Comparison of ENCODE assay signal across 10 cellular contexts in the genomic region with DNA sequence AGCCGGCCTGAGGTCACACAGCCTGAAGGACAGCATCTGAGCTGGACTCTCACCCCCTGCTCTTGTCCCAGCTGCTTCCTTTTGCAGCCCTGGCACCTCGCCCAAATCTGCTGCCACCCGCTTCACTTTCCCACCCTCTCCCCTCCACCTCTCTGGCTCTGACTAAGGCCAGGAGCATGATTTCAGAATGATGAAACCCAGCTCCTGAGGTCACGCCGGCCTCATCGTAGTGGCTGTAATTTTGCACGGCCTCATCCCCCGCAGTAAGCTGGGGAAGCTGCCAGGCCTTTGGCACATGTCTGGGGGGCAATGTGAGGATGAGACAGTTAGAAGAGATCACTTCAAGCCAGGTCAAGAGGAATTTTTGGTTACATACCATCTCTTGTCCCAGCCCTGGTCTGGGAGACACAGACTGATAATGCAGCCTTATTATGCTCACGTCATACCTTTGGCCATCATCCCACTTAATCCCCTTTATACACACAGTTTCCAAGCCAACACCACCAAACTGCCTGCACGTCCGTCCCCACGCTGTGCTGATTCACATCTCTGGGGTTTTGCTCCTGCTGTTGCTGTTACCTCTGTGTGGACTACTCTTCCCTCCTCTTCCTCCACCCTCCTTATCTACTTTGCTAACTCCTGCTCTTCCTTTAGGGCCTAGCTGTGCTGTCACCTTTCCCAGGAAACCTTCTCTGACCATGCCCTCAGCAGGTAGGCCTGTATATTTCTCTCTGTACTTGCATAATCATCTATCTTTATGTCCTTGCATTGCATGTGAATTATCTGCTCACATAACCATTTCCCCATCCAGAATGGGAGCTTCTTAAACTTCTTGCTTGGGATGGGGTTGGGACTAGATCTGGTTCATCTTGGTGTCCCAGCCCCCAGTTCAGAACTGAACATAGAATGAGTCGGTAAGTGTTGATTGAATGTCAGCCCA. TPM values are rescaled to one million over a fixed set of nuclear protein-coding genes. Genes with fewer than 3 reads are reported as not detected.
DNase-seq lines count a peak whose midpoint lies in the region; ATAC-seq and TF ChIP-seq lines count a peak whose summit lies in the region.
"Had no signal": no experiment of that assay in that cellular context is flagged by ENCODE, and none has a peak within 500 bp of the region (broad histone marks: within the 10 kb centered on the region; RNA-seq: fewer than 3 reads in every experiment).

No MANE protein-coding gene starts in this region.

- DNase-seq in Right ventricle myocardium inferior (ENCODE audit: missing footprints) (peak; percentile 85), cardiac septum (ENCODE audit: low spot score) (no peak), breast epithelium (ENCODE audit: low spot score in 2 of 2) (peak; percentile 45 to 53), lower lobe of right lung (no peak), HEK293T (ENCODE audit: extremely low spot score) (no peak), foreskin melanocyte (no peak)

- H3K4me1 ChIP-seq in breast epithelium (peaks cover 0 to 6% of the 10 kb centered on the region in 2 donors), lower lobe of right lung (no peaks in the 10 kb centered on the region)

- no peaks in the 10 kb centered on the region for H3K36me3 ChIP-seq in breast epithelium
- no peaks in the 10 kb centered on the region for H3K36me3 ChIP-seq in lower lobe of right lung

- ATAC-seq in Right ventricle myocardium inferior (peak; percentile 82), lower lobe of right lung (peak; percentile 59 to 70), GM19395 (IDR thresholded peaks at IDR 0.05; ENCODE audit: unreplicated experiment) (no peak), HG03432 (IDR thresholded peaks at IDR 0.05; ENCODE audit: unreplicated experiment) (no peak)

- POLR2A ChIA-PET in HEK293T (lab: Yijun Ruan, JAX) = no interaction called here

- CTCF ChIA-PET in HEK293T (lab: Yijun Ruan, JAX) = interaction anchor here (0.9 kb wide), 1 partner anchor 29 kb away, joined by 3 read pairs; no protein-coding TSS in a partner anchor

- H3K9me3 ChIP-seq in breast epithelium (no peaks in the 10 kb centered on the region), lower lobe of right lung (no peaks in the 10 kb centered on the region)

- no peak for TF ChIP-seq POLR2A in breast epithelium (IDR thresholded peaks at IDR 0.05)

- H3K4me3 ChIP-seq in breast epithelium (no peak overlapping the region), lower lobe of right lung (no peak overlapping the region)

- H3K27me3 ChIP-seq in breast epithelium (no peaks in the 10 kb centered on the region), lower lobe of right lung (ENCODE audit: low read depth) (no peaks in the 10 kb centered on the region)

- H3K27ac ChIP-seq in breast epithelium = peak overlapping the region; percentile 79 to 82
- peak overlapping the region; percentile 16 for H3K27ac ChIP-seq in lower lobe of right lung
- H3K27ac ChIP-seq: C4-2B, KMS-11 had no signal

- intact Hi-C loops in Right ventricle myocardium inferior (cut with DNase I) = no loop called here
- intact Hi-C loops in cardiac septum (cut with DNase I) = no loop called here
- intact Hi-C loops in breast epithelium (cut with DNase I; ENCODE audit: low total_unique reads) = no loop called here
- intact Hi-C loops in lower lobe of right lung (cut with DNase I) = no loop called here

- TF ChIP-seq CTCF in breast epithelium (IDR thresholded peaks at IDR 0.05) (no peak), lower lobe of right lung (IDR thresholded peaks at IDR 0.05) (no peak)

TF ChIP-seq in HEK293T, 16 proteins besides CTCF, POLR2A, EP300 and RAD21:
- TF ChIP-seq ZNF384 (IDR thresholded peaks at IDR 0.05) = no peak
- TF ChIP-seq CTBP1 (IDR thresholded peaks at IDR 0.05; ENCODE audit: borderline replicate concordance) = no peak
- TF ChIP-seq FOXM1 (IDR thresholded peaks at IDR 0.05; ENCODE audit: borderline replicate concordance) = no peak
- no peak for TF ChIP-seq LEF1 (IDR thresholded peaks at IDR 0.05; ENCODE audit: borderline replicate concordance)
- no peak for TF ChIP-seq FOXA1 (IDR thresholded peaks at IDR 0.05)

RNA-seq across cellular contexts. Expression of a gene that starts 58.0 kb away (rescaled TPM):
- total RNA-seq in Right ventricle myocardium inferior = 34.3 TPM
- total RNA-seq in cardiac septum = 4.9 TPM
- 1 to 10 TPM in 1 of 3 donors, not detected in 2; 4.2 TPM for total RNA-seq in breast epithelium
- 1.2 TPM for total RNA-seq in lower lobe of right lung

Comparison
In these comparisons a context has a peak if more than half of its experiments do, and no peak if none do; other contexts are left out.
1. DNase-seq: peak in Right ventricle myocardium inferior (single experiment) and breast epithelium (2 of 2); none in cardiac septum (single experiment), lower lobe of right lung (single experiment), HEK293T (single experiment) and foreskin melanocyte (single experiment).
2. ATAC-seq: peak in Right ventricle myocardium inferior (single experiment) and lower lobe of right lung (2 of 2); none in GM19395 (single experiment) and HG03432 (single experiment).